ENCODE assay signal across 8 cellular contexts in the genomic region with DNA sequence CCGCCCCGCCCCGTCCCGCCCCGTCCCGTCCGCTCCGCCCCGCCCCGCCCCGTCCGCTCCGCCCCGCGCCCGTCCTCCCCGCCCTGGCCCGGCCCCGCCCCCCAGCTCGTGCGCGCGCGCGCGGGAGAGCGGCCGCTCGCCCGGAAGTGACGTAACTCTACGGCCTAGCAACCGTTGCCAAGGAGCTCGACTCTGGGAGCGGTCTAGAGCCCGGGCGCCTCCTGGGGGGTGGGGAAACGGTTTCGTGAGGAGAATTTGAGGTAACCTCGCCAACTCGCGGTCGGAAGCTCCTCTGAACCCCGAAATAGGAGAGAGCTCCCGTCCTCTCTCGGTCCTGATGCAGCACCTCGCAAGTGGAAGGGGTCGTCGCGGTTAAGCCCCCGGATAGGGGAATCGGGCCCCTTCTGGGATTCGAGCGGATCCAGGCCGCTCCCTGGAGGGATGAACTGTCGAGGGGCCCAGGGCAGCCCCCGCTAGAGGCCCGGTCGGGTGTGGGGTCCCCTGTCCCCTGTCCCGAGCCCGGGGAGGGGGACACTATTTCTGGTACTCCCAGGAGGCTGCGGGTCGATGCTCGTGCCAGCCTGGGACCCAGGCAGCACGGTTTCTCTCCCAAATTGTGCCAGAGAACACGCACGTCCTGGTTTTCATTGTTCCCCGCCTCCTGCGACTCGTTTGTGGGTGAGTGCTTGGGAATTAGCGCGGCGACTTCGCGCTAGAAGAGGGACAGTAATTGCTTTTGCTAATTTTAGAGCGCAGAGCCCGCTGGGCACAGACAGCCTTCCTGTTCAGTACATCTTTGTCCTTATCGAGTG. TPM values are rescaled to one million over a fixed set of nuclear protein-coding genes. Genes with fewer than 3 reads are reported as not detected.
DNase-seq lines count a peak whose midpoint lies in the region; ATAC-seq, FAIRE-seq and TF ChIP-seq lines count a peak whose summit lies in the region.

A gene with protein sequence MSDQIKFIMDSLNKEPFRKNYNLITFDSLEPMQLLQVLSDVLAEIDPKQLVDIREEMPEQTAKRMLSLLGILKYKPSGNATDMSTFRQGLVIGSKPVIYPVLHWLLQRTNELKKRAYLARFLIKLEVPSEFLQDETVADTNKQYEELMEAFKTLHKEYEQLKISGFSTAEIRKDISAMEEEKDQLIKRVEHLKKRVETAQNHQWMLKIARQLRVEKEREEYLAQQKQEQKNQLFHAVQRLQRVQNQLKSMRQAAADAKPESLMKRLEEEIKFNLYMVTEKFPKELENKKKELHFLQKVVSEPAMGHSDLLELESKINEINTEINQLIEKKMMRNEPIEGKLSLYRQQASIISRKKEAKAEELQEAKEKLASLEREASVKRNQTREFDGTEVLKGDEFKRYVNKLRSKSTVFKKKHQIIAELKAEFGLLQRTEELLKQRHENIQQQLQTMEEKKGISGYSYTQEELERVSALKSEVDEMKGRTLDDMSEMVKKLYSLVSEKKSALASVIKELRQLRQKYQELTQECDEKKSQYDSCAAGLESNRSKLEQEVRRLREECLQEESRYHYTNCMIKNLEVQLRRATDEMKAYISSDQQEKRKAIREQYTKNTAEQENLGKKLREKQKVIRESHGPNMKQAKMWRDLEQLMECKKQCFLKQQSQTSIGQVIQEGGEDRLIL (plus strand): TSS at position 174 of the 812 bp plus-strand sequence. CDS start 3,024 bp downstream, outside the sequence.

- peak within 1 kb of the TSS; percentile 75 to 95 (median 79) for H3K4me3 ChIP-seq in Peyer's patch
- H3K4me3 ChIP-seq in esophagus squamous epithelium, result peak within 1 kb of the TSS; percentile 86 to 98 (median 92)
- H3K4me3 ChIP-seq in muscle layer of duodenum (ENCODE audit: low read depth in 1 of 2, low read length in 2 of 2), result peak within 1 kb of the TSS; percentile 91 to 93

- no peaks in the 10 kb centered on the region for H3K27me3 ChIP-seq in Peyer's patch
- H3K27me3 ChIP-seq in esophagus squamous epithelium, result no peaks in the 10 kb centered on the region
- H3K27me3 ChIP-seq in muscle layer of duodenum (ENCODE audit: low read depth, low read length), result no peaks in the 10 kb centered on the region

- DNase-seq in D721Med (ENCODE audit: insufficient read length, low spot score) (peak; percentile 92), Peyer's patch (peak; percentile 93 to 98 (median 98)), esophagus squamous epithelium (lab: John Stamatoyannopoulos, UW) (peak; percentile 65)
- peak; percentile 92 to 96 for DNase-seq in activated T-cell treated with anti-CD3 and anti-CD28 coated beads, Interleukin-2, amount 50 U/mL, for 72 hours
- DNase-seq in stimulated activated CD8-positive, alpha-beta memory T cell treated with anti-CD3 and anti-CD28 coated beads, Interleukin-7, amount 100 ng/mL, for 24 hours (ENCODE audit: low read depth), result peak; percentile 90

- H3K9me3 ChIP-seq in KOPT-K1 (ENCODE audit: insufficient read depth, low read length, poor library complexity, severe bottlenecking) (no peaks in the 10 kb centered on the region), Peyer's patch (no peaks in the 10 kb centered on the region), esophagus squamous epithelium (no peaks in the 10 kb centered on the region), muscle layer of duodenum (ENCODE audit: control insufficient read depth in 1 of 2, low read length in 2 of 2) (no peaks in the 10 kb centered on the region)

- H3K4me3 Mint-ChIP-seq in activated T-cell treated with anti-CD3 and anti-CD28 coated beads, Interleukin-2, amount 50 U/mL, for 72 hours, result peak within 1 kb of the TSS; percentile 87 to 94

- no peak for TF ChIP-seq POLR2A in Peyer's patch (IDR thresholded peaks at IDR 0.05)
- peak in 2 of 4 donors; percentile 27 to 69 for TF ChIP-seq POLR2A in esophagus squamous epithelium (IDR thresholded peaks at IDR 0.05)

- WGBS in esophagus squamous epithelium, 2 donors, result 0% methylated on average over 10 to 12 of the region's 78 CpGs

- H3K4me1 ChIP-seq in Peyer's patch (no peaks in the 10 kb centered on the region), esophagus squamous epithelium (peaks cover 0 to 28% (median 0%) of the 10 kb centered on the region in 3 donors), muscle layer of duodenum (ENCODE audit: control insufficient read depth in 1 of 2, insufficient read depth in 2 of 2, low read length in 2 of 2) (peaks cover 0 to 20% of the 10 kb centered on the region in 2 donors)

- peak within 1 kb of the TSS; percentile 26 for H3K27ac Mint-ChIP-seq in activated T-cell treated with anti-CD3 and anti-CD28 coated beads, Interleukin-2, amount 50 U/mL, for 72 hours

- no peaks in the 10 kb centered on the region for H3K36me3 ChIP-seq in KOPT-K1 (ENCODE audit: insufficient read depth, low read length)
- peaks cover 0 to 3% (median 0%) of the 10 kb centered on the region in 3 donors for H3K36me3 ChIP-seq in Peyer's patch
- H3K36me3 ChIP-seq in esophagus squamous epithelium, result peaks cover 0 to 6% (median 0%) of the 10 kb centered on the region in 3 donors
- peaks cover 0 to 10% of the 10 kb centered on the region in 2 donors for H3K36me3 ChIP-seq in muscle layer of duodenum (ENCODE audit: control insufficient read depth in 1 of 2, insufficient read depth in 2 of 2, low read length in 2 of 2)

- H3K27ac ChIP-seq in KOPT-K1 (ENCODE audit: low read depth, low read length, poor library complexity, severe bottlenecking) (peak within 1 kb of the TSS; percentile 62), Peyer's patch (peak within 1 kb of the TSS; percentile 67 to 85 (median 72)), esophagus squamous epithelium (peak within 1 kb of the TSS; percentile 84 to 95 (median 94)), muscle layer of duodenum (ENCODE audit: low read length) (peak within 1 kb of the TSS; percentile 86)

- peak; percentile 83 for ATAC-seq in GM21723 (IDR thresholded peaks at IDR 0.05; ENCODE audit: unreplicated experiment)
- peak; percentile 97 for ATAC-seq in activated T-cell treated with anti-CD3 and anti-CD28 coated beads, Interleukin-2, amount 50 U/mL, for 72 hours (replicated peaks in 1 of 2)

- intact Hi-C loops in esophagus squamous epithelium (cut with DNase I), result no loop called here

- peaks cover 21% of the 10 kb centered on the region for H3K27me3 Mint-ChIP-seq in activated T-cell treated with anti-CD3 and anti-CD28 coated beads, Interleukin-2, amount 50 U/mL, for 72 hours (ENCODE audit: low read depth)

- H3K9me3 Mint-ChIP-seq in activated T-cell treated with anti-CD3 and anti-CD28 coated beads, Interleukin-2, amount 50 U/mL, for 72 hours, result no peaks in the 10 kb centered on the region

- TF ChIP-seq CTCF in D721Med (IDR thresholded peaks at IDR 0.05; ENCODE audit: insufficient read depth, missing control alignments) (no peak), Peyer's patch (IDR thresholded peaks at IDR 0.05) (peak in 1 of 6 experiments; percentile 25), esophagus squamous epithelium (IDR thresholded peaks at IDR 0.05) (peak in 1 of 6 experiments; percentile 4)

- peaks cover 13% of the 10 kb centered on the region for H3K4me1 Mint-ChIP-seq in activated T-cell treated with anti-CD3 and anti-CD28 coated beads, Interleukin-2, amount 50 U/mL, for 72 hours (ENCODE audit: low read depth)

- H3K36me3 Mint-ChIP-seq in activated T-cell treated with anti-CD3 and anti-CD28 coated beads, Interleukin-2, amount 50 U/mL, for 72 hours (ENCODE audit: insufficient read depth in 2 of 2), result no peaks in the 10 kb centered on the region

- FAIRE-seq in D721Med (lab: Jason Lieb, UNC), result no peak

RNA-seq across cellular contexts. Expression of the gene that starts here (rescaled TPM):
- total RNA-seq in Peyer's patch, result 10 to 100 TPM in 1 of 4 donors, 1 to 10 TPM in 3; 2.5 to 20.6 (median 7.5) TPM
- total RNA-seq in activated T-cell treated with anti-CD3 and anti-CD28 coated beads, Interleukin-2, amount 50 U/mL, for 72 hours, result 1 to 10 TPM; 1.3 to 1.4 TPM
- total RNA-seq in esophagus squamous epithelium, result 10 to 100 TPM in 1 of 4 donors, 1 to 10 TPM in 3; 3.6 to 12.6 (median 7.2) TPM

Comparison
In these comparisons a context has a peak if more than half of its experiments do, and no peak if none do; other contexts are left out.
1. Peak in every context shown above with its lines: DNase-seq, ATAC-seq, H3K4me3 ChIP-seq and H3K27ac ChIP-seq.